Comparison of ENCODE assay signal across 1 cellular context in genomic region chr3:184004483-184004882, GRCh38.
TF ChIP-seq lines count a peak whose summit lies in the region.

No MANE protein-coding gene starts in this region.

TF ChIP-seq in GM23338, 12 proteins besides CTCF, POLR2A, EP300 and RAD21:
- TF ChIP-seq ZNF462 (CRISPR knock-in tag; IDR thresholded peaks at IDR 0.05) (no peak), JUNB (IDR thresholded peaks at IDR 0.05; ENCODE audit: unreplicated experiment) (no peak), ZNF331 (CRISPR knock-in tag; IDR thresholded peaks at IDR 0.05; ENCODE audit: low read depth) (no peak), ZNF114 (CRISPR knock-in tag; IDR thresholded peaks at IDR 0.05) (no peak), POLR2AphosphoS5 (IDR thresholded peaks at IDR 0.05; ENCODE audit: low read depth) (no peak), CREB1 (CRISPR knock-in tag; IDR thresholded peaks at IDR 0.05; ENCODE audit: low read depth) (no peak)
